1 cellular context compared by ENCODE assay signal in genomic region chr18:76821356-76821874, GRCh38.
A peak's percentile ranks its signal among the peaks of the same experiment; 100 is the strongest.
TF ChIP-seq lines count a peak whose summit lies in the region.

No MANE protein-coding gene starts in this region.

TF ChIP-seq in H1, 55 proteins besides CTCF, POLR2A, EP300 and RAD21:
- TF ChIP-seq TAF1 (IDR thresholded peaks at IDR 0.05; ENCODE audit: low read depth, low read length) (0 out of 2 replicates have a peak, but pooled peaks have one; percentile 9), RNF2 (IDR thresholded peaks at IDR 0.05; ENCODE audit: borderline replicate concordance, low read depth, low read length, missing control alignments, poor library complexity, severe bottlenecking) (no peak), USF2 (IDR thresholded peaks at IDR 0.05; ENCODE audit: low read length) (no peak), TAF7 (optimal IDR thresholded peaks at IDR 0.05; ENCODE audit: borderline replicate concordance, low read depth, low read length) (no peak), CHD7 (IDR thresholded peaks at IDR 0.05; ENCODE audit: insufficient replicate concordance, low read length) (no peak)
TF ChIP-seq in H1: peak in this region for 1.
